ENCODE assay signal across 21 cellular contexts in the genomic region with DNA sequence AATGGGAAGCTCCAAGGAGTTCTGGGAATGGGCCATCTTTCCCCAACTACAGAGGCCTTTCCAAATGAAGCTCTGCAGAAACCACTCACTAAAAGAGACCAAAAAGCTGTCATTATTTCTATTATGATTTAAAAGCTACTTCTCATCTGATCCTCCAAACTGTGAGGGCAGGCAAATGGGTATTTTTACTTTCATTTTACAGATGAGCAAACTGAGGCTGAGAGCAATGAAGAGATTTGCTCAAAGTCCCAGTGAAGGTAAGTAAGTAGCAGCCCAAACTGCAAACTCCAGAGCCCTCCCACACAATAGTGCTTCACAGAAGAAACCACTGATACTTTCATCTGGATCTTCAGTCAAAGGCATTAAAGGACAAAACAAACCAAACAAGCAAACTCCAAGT. TPM values are rescaled to one million over a fixed set of nuclear protein-coding genes. Genes with fewer than 3 reads are reported as not detected.
DNase-seq lines count a peak whose midpoint lies in the region; ATAC-seq, FAIRE-seq and TF ChIP-seq lines count a peak whose summit lies in the region.
"Had no signal": no experiment of that assay in that cellular context is flagged by ENCODE, and none has a peak within 500 bp of the region (broad histone marks: within the 10 kb centered on the region; RNA-seq: fewer than 3 reads in every experiment).

No MANE protein-coding gene starts in this region.

- no peaks in the 10 kb centered on the region for H3K27me3 ChIP-seq in naive thymus-derived CD4-positive, alpha-beta T cell (ENCODE audit: control insufficient read depth in 2 of 2, insufficient read depth in 2 of 2, low read length in 2 of 2)

- POLR2A ChIA-PET in activated CD4-positive, alpha-beta T cell treated with anti-CD3 and anti-CD28 coated beads, Interleukin-2, amount 10 ng/mL, durations not matched to agents 7 days and 5 days (lab: Charles Lee), result no interaction called here
- POLR2A ChIA-PET in OCI-LY7 (lab: Charles Lee), result interaction anchor here (0.6 to 4.0 kb wide), 6 partner anchors 13 to 198 kb away, joined by 3 to 17 read pairs (median 4); no protein-coding TSS in a partner anchor
- POLR2A ChIA-PET in naive thymus-derived CD4-positive, alpha-beta T cell (lab: Charles Lee), result interaction anchor here (0.6 to 2.4 kb wide), 4 partner anchors 18 to 335 kb away, joined by 3 to 11 read pairs (median 4); no protein-coding TSS in a partner anchor

- peaks cover 2% of the 10 kb centered on the region for H3K36me3 Mint-ChIP-seq in activated CD4-positive, alpha-beta T cell treated with anti-CD3 and anti-CD28 coated beads, Interleukin-2, amount 10 ng/mL, durations not matched to agents 7 days and 5 days (ENCODE audit: low read depth)
- H3K36me3 Mint-ChIP-seq in naive thymus-derived CD4-positive, alpha-beta T cell, result no peaks in the 10 kb centered on the region
- H3K36me3 Mint-ChIP-seq: CD14-positive monocyte had no signal

- no peaks in the 10 kb centered on the region for H3K9me3 Mint-ChIP-seq in activated CD4-positive, alpha-beta T cell treated with anti-CD3 and anti-CD28 coated beads, Interleukin-2, amount 10 ng/mL, durations not matched to agents 7 days and 5 days
- H3K9me3 Mint-ChIP-seq in naive thymus-derived CD4-positive, alpha-beta T cell, result peaks cover 0 to 2% (median 0%) of the 10 kb centered on the region in 11 donors
- H3K9me3 Mint-ChIP-seq: CD14-positive monocyte had no signal

- peak; percentile 68 for FAIRE-seq in GM18507 (lab: Jason Lieb, UNC)
- FAIRE-seq: D721Med had no signal

- CTCF ChIA-PET in activated CD4-positive, alpha-beta T cell treated with anti-CD3 and anti-CD28 coated beads, Interleukin-2, amount 10 ng/mL, durations not matched to agents 7 days and 5 days (lab: Charles Lee), result interaction anchor here (0.9 to 1.8 kb wide), 4 partner anchors 12 to 141 kb away, joined by 3 to 4 read pairs (median 3); no protein-coding TSS in a partner anchor
- CTCF ChIA-PET in OCI-LY7 (lab: Charles Lee; ENCODE audit: unreplicated experiment), result interaction anchor here (0.5 kb wide), 1 partner anchor 26 kb away, joined by 3 read pairs; no protein-coding TSS in a partner anchor
- CTCF ChIA-PET in naive thymus-derived CD4-positive, alpha-beta T cell (lab: Charles Lee), result no interaction called here

- no peaks in the 10 kb centered on the region for H3K9me2 ChIP-seq in OCI-LY7 (ENCODE audit: insufficient read depth, low read length)

- H3K4me3 Mint-ChIP-seq in activated CD4-positive, alpha-beta T cell treated with anti-CD3 and anti-CD28 coated beads, Interleukin-2, amount 10 ng/mL, durations not matched to agents 7 days and 5 days, result no peak overlapping the region
- H3K4me3 Mint-ChIP-seq in naive thymus-derived CD4-positive, alpha-beta T cell, result no peak overlapping the region
- H3K4me3 Mint-ChIP-seq: CD14-positive monocyte had no signal

- no peak for DNase-seq in activated CD4-positive, alpha-beta T cell treated with anti-CD3 and anti-CD28 coated beads, Interleukin-2, amount 10 ng/mL, durations not matched to agents 7 days and 5 days
- DNase-seq in activated CD4-positive, alpha-beta T cell treated with anti-CD3 and anti-CD28 coated beads for 4 hours, result no peak
- DNase-seq in GM18507 (ENCODE audit: extremely low spot score, insufficient read length, low read depth) (no peak), OCI-LY7 (ENCODE audit: low spot score) (no peak), NCI-H187 treated with DMSO at 0.1 percent for 48 hours (lab: John Stamatoyannopoulos, UW) (no peak), retina (no peak)
- no peak for DNase-seq in naive thymus-derived CD4-positive, alpha-beta T cell
- DNase-seq: DND-41, GDM1, MV-4-11, NCI-H1436, NCI-H2081 treated with DMSO at 0.1 percent for 48 hours, NCI-H2227 treated with DMSO at 0.1 percent for 48 hours, NCI-H524 treated with DMSO at 0.1 percent for 48 hours, PC-3 had no signal

- no peaks in the 10 kb centered on the region for H4K20me1 ChIP-seq in OCI-LY7 (ENCODE audit: insufficient read depth, low read length)

- peak overlapping the region; percentile 98 for H3K4me2 ChIP-seq in OCI-LY7 (ENCODE audit: low read length)

- TF ChIP-seq CTCF in OCI-LY7 (conservative IDR thresholded peaks at IDR 0.05; ENCODE audit: low read length), result no peak

- H3K27ac Mint-ChIP-seq in activated CD4-positive, alpha-beta T cell treated with anti-CD3 and anti-CD28 coated beads, Interleukin-2, amount 10 ng/mL, durations not matched to agents 7 days and 5 days, result peak overlapping the region; percentile 13
- H3K27ac Mint-ChIP-seq in naive thymus-derived CD4-positive, alpha-beta T cell, result peak overlapping the region in 8 of 9 donors; percentile 25 to 98 (median 86)

- peak overlapping the region; percentile 78 for H3K27ac ChIP-seq in OCI-LY7 (ENCODE audit: low read depth, low read length, poor library complexity, severe bottlenecking)
- no peak overlapping the region for H3K27ac ChIP-seq in naive thymus-derived CD4-positive, alpha-beta T cell (ENCODE audit: low read depth, low read length)

- no peak overlapping the region; the same call in 1 of the 2 replicates for H2AFZ ChIP-seq in OCI-LY7 (ENCODE audit: low read length)

- H3K36me3 ChIP-seq in OCI-LY7 (ENCODE audit: insufficient read depth, low read length), result no peaks in the 10 kb centered on the region
- H3K36me3 ChIP-seq in naive thymus-derived CD4-positive, alpha-beta T cell (ENCODE audit: control insufficient read depth in 2 of 3, insufficient read depth in 3 of 3, low read length in 3 of 3), result no peaks in the 10 kb centered on the region

- ATAC-seq in naive thymus-derived CD4-positive, alpha-beta T cell, result no peak
- ATAC-seq in GM19467 (IDR thresholded peaks at IDR 0.05; ENCODE audit: unreplicated experiment), result no peak
- ATAC-seq: PC-3 had no signal

- no peaks in the 10 kb centered on the region for H3K9me3 ChIP-seq in OCI-LY7 (ENCODE audit: low read length)
- no peaks in the 10 kb centered on the region for H3K9me3 ChIP-seq in naive thymus-derived CD4-positive, alpha-beta T cell (ENCODE audit: control insufficient read depth in 2 of 3, low read length in 3 of 3)

- intact Hi-C loops in OCI-LY7 (cut with micrococcal nuclease; ENCODE audit: unreplicated experiment), result no loop called here
- intact Hi-C loops in naive thymus-derived CD4-positive, alpha-beta T cell (cut with micrococcal nuclease), result loop anchor here in 1 of 2 donors (5.0 kb wide), 2 partner anchors 752 to 1403 kb away; a partner anchor contains a TSS

- peaks cover 1% of the 10 kb centered on the region for H3K27me3 Mint-ChIP-seq in activated CD4-positive, alpha-beta T cell treated with anti-CD3 and anti-CD28 coated beads, Interleukin-2, amount 10 ng/mL, durations not matched to agents 7 days and 5 days
- peaks cover 0 to 5% (median 0%) of the 10 kb centered on the region in 5 donors for H3K27me3 Mint-ChIP-seq in naive thymus-derived CD4-positive, alpha-beta T cell

- no peaks in the 10 kb centered on the region for H3K79me2 ChIP-seq in OCI-LY7 (ENCODE audit: insufficient read depth, low read depth, low read length)

- no peak overlapping the region for H3K4me3 ChIP-seq in OCI-LY7 (ENCODE audit: low read depth, low read length, poor library complexity, severe bottlenecking)
- H3K4me3 ChIP-seq in naive thymus-derived CD4-positive, alpha-beta T cell (ENCODE audit: low read length), result no peak overlapping the region

- peaks cover 72% of the 10 kb centered on the region for H3K4me1 Mint-ChIP-seq in activated CD4-positive, alpha-beta T cell treated with anti-CD3 and anti-CD28 coated beads, Interleukin-2, amount 10 ng/mL, durations not matched to agents 7 days and 5 days
- peaks cover 32 to 79% (median 70%) of the 10 kb centered on the region in 7 donors for H3K4me1 Mint-ChIP-seq in naive thymus-derived CD4-positive, alpha-beta T cell

- BruUV-seq in OCI-LY7 (replicated peaks; lab: Mats Ljungman, UMichigan), result no TSS peak

- peaks cover 87% of the 10 kb centered on the region for H3K4me1 ChIP-seq in OCI-LY7 (ENCODE audit: insufficient read depth, low read length, poor library complexity, severe bottlenecking)
- peaks cover 71 to 76% of the 10 kb centered on the region in 2 donors for H3K4me1 ChIP-seq in naive thymus-derived CD4-positive, alpha-beta T cell (ENCODE audit: control insufficient read depth in 2 of 2, insufficient read depth in 2 of 2, low read length in 2 of 2)

RNA-seq across cellular contexts. Expression of a gene that starts 1.4 kb away (rescaled TPM):
- total RNA-seq in activated CD4-positive, alpha-beta T cell treated with anti-CD3 and anti-CD28 coated beads, Interleukin-2, amount 10 ng/mL, durations not matched to agents 7 days and 5 days, result under 1 TPM in 1 of 2 experiments, not detected in 1; 0.47 TPM
- 0.98 and 3.0 TPM in 2 replicates for total RNA-seq in OCI-LY7 (2014; rRNA removed; shearing (Covaris generic))
- total RNA-seq in OCI-LY7 (2022), result 6.1 and 7.9 TPM in 2 replicates
- total RNA-seq in naive thymus-derived CD4-positive, alpha-beta T cell, result 1 to 10 TPM in 1 of 5 experiments, under 1 TPM in 1, not detected in 3; 0.81 to 1.3 TPM
- polyA plus RNA-seq in naive thymus-derived CD4-positive, alpha-beta T cell, result under 1 TPM in 1 of 2 donors, not detected in 1; 0.38 TPM
- total RNA-seq: A172, H4, SK-MEL-5 had no signal
- polyA plus RNA-seq: CD14-positive monocyte had no signal

RNA-seq across cellular contexts. Expression of a gene that starts 4.9 kb away (rescaled TPM):
- under 1 TPM; 0.27 to 0.31 TPM for total RNA-seq in activated CD4-positive, alpha-beta T cell treated with anti-CD3 and anti-CD28 coated beads, Interleukin-2, amount 10 ng/mL, durations not matched to agents 7 days and 5 days
- 0.15 and 0.41 TPM in 2 replicates for total RNA-seq in OCI-LY7 (2014; rRNA removed; shearing (Covaris generic))
- total RNA-seq in OCI-LY7 (2022), result 2.5 and 3.0 TPM in 2 replicates
- total RNA-seq in naive thymus-derived CD4-positive, alpha-beta T cell, result 1 to 10 TPM in 1 of 5 experiments, under 1 TPM in 4; 0.10 to 1.2 (median 0.38) TPM
- polyA plus RNA-seq in naive thymus-derived CD4-positive, alpha-beta T cell, result under 1 TPM; 0.40 to 0.54 TPM

RNA-seq across cellular contexts. Expression of a gene that starts 39.9 kb away (rescaled TPM):
- 10 to 100 TPM; 45.6 to 48.1 TPM for total RNA-seq in activated CD4-positive, alpha-beta T cell treated with anti-CD3 and anti-CD28 coated beads, Interleukin-2, amount 10 ng/mL, durations not matched to agents 7 days and 5 days
- total RNA-seq in OCI-LY7 (2014; rRNA removed; shearing (Covaris generic)), result 46.5 and 51.3 TPM in 2 replicates
- total RNA-seq in OCI-LY7 (2022), result 38.7 and 42.2 TPM in 2 replicates
- 100 to 1,000 TPM in 1 of 5 experiments, 10 to 100 TPM in 4; 56.2 to 103 (median 94.3) TPM for total RNA-seq in naive thymus-derived CD4-positive, alpha-beta T cell
- polyA plus RNA-seq in naive thymus-derived CD4-positive, alpha-beta T cell, result 10 to 100 TPM in 1 of 2 donors, 1 to 10 TPM in 1; 6.1 to 19.1 TPM
